ENCODE assay signal across 1 cellular context in the genomic region with DNA sequence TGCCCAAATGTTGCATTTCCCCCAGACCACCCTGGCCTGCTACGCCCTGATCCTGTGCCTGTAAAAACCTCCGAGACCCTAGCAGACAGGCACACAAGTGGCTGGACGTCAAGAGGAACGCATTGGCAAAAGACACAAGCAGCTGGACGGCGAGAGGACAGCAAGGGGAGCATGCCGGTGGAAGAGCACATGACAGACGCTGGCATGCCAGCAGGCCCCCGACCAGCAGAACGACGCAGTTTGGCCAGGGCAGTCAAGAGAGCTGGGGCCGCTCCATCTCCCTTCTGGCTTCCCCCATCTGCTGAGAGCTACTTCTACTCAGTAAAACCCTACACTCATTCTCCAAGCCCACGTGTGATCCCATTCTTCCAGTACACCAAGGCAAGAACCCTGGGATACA.
TF ChIP-seq lines count a peak whose summit lies in the region.

No MANE protein-coding gene starts in this region.

TF ChIP-seq in HepG2, 621 proteins besides CTCF, POLR2A, EP300 and RAD21 (continued from another document):
- TF ChIP-seq NFAT5 (CRISPR knock-in tag; IDR thresholded peaks at IDR 0.05): no peak
- TF ChIP-seq GZF1 (CRISPR knock-in tag; IDR thresholded peaks at IDR 0.05): no peak
- TF ChIP-seq, protein P1, sequence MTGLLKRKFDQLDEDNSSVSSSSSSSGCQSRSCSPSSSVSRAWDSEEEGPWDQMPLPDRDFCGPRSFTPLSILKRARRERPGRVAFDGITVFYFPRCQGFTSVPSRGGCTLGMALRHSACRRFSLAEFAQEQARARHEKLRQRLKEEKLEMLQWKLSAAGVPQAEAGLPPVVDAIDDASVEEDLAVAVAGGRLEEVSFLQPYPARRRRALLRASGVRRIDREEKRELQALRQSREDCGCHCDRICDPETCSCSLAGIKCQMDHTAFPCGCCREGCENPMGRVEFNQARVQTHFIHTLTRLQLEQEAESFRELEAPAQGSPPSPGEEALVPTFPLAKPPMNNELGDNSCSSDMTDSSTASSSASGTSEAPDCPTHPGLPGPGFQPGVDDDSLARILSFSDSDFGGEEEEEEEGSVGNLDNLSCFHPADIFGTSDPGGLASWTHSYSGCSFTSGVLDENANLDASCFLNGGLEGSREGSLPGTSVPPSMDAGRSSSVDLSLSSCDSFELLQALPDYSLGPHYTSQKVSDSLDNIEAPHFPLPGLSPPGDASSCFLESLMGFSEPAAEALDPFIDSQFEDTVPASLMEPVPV (CRISPR knock-in tag; IDR thresholded peaks at IDR 0.05): 0 out of 2 replicates have a peak, but pooled peaks have one; percentile 25
